Comparison of ENCODE assay signal across 1 cellular context in genomic region chr17:9238340-9239259, GRCh38.
TF ChIP-seq lines count a peak whose summit lies in the region.

No MANE protein-coding gene starts in this region.

TF ChIP-seq in GM23338, 12 proteins besides CTCF, POLR2A, EP300 and RAD21 (continued from another document):
- TF ChIP-seq, protein P1, sequence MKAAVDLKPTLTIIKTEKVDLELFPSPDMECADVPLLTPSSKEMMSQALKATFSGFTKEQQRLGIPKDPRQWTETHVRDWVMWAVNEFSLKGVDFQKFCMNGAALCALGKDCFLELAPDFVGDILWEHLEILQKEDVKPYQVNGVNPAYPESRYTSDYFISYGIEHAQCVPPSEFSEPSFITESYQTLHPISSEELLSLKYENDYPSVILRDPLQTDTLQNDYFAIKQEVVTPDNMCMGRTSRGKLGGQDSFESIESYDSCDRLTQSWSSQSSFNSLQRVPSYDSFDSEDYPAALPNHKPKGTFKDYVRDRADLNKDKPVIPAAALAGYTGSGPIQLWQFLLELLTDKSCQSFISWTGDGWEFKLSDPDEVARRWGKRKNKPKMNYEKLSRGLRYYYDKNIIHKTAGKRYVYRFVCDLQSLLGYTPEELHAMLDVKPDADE (IDR thresholded peaks at IDR 0.05): no peak
- TF ChIP-seq JUNB (IDR thresholded peaks at IDR 0.05; ENCODE audit: unreplicated experiment) (no peak), EZH2 (IDR thresholded peaks at IDR 0.05; ENCODE audit: low read depth, unreplicated experiment) (no peak), CREB1 (CRISPR knock-in tag; IDR thresholded peaks at IDR 0.05; ENCODE audit: low read depth) (no peak), STAT1 (IDR thresholded peaks at IDR 0.05; ENCODE audit: unreplicated experiment) (no peak), REST (IDR thresholded peaks at IDR 0.05; ENCODE audit: unreplicated experiment) (no peak), EZH2phosphoT487 (IDR thresholded peaks at IDR 0.05; ENCODE audit: unreplicated experiment) (no peak)
TF ChIP-seq in GM23338: peak in this region for 0.
